Comparison of ENCODE assay signal across 14 cellular contexts in the genomic region with DNA sequence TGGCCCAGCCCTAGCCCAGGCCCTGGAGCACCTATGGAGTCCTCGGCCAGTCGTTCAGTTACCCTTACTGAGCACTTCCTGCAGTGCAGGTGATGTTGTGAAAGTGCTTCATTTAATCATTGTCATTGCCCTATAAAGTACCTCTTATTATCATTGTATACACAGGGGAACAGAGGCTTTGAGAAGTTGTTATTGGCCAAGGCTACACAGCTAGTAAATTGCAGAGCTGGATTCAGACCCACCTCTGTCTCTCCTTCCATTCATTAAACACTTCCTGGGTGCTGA. TPM values are rescaled to one million over a fixed set of nuclear protein-coding genes. Genes with fewer than 3 reads are reported as not detected.
A peak's percentile ranks its signal among the peaks of the same experiment; 100 is the strongest.
DNase-seq lines count a peak whose midpoint lies in the region; ATAC-seq and TF ChIP-seq lines count a peak whose summit lies in the region.
"Had no signal": no experiment of that assay in that cellular context is flagged by ENCODE, and none has a peak within 500 bp of the region (broad histone marks: within the 10 kb centered on the region; RNA-seq: fewer than 3 reads in every experiment).

No MANE protein-coding gene starts in this region.

- no peak overlapping the region for H3K27ac ChIP-seq in neuronal stem cell (replicated peaks; ENCODE audit: low read length)
- H3K27ac ChIP-seq: skin epidermis had no signal

- CTCF ChIA-PET in activated CD4-positive, alpha-beta memory T cell treated with anti-CD3 and anti-CD28 coated beads for 36 hours (lab: Charles Lee), result no interaction called here
- CTCF ChIA-PET in activated CD4-positive, alpha-beta memory T cell treated with anti-CD3 and anti-CD28 coated beads, Interleukin-2, amount 10 ng/mL, durations not matched to agents 7 days and 5 days (lab: Charles Lee), result interaction anchor here (1.1 to 3.4 kb wide), 2 partner anchors 10 to 21 kb away, joined by 4 to 19 read pairs; a partner anchor contains a TSS
- CTCF ChIA-PET in activated CD8-positive, alpha-beta T cell treated with anti-CD3 and anti-CD28 coated beads for 36 hours (lab: Charles Lee), result interaction anchor here (0.9 to 4.3 kb wide), 3 partner anchors 8 to 21 kb away, joined by 3 to 36 read pairs (median 17); a partner anchor contains a TSS

- peak overlapping the region; percentile 45 for H3K23ac ChIP-seq in neuronal stem cell (ENCODE audit: low read depth, low read length, poor library complexity)

- no peak overlapping the region for H2BK12ac ChIP-seq in neuronal stem cell (ENCODE audit: low read length)

- H3K27me3 ChIP-seq in neuronal stem cell (ENCODE audit: control insufficient read depth in 3 of 3, insufficient read depth in 3 of 3, low read depth in 1 of 3, low read length in 3 of 3), result no peaks in the 10 kb centered on the region

- intact Hi-C loops in activated CD4-positive, alpha-beta memory T cell treated with anti-CD3 and anti-CD28 coated beads for 36 hours (cut with micrococcal nuclease), result no loop called here
- intact Hi-C loops in activated CD8-positive, alpha-beta T cell treated with anti-CD3 and anti-CD28 coated beads for 36 hours (cut with micrococcal nuclease), result no loop called here

- H3K4me1 ChIP-seq in neuronal stem cell (ENCODE audit: control insufficient read depth in 2 of 2, insufficient read depth in 1 of 2, low read depth in 1 of 2, low read length in 2 of 2), result no peaks in the 10 kb centered on the region

- H3K36me3 Mint-ChIP-seq in activated CD4-positive, alpha-beta memory T cell treated with anti-CD3 and anti-CD28 coated beads for 36 hours, result peaks cover 38% of the 10 kb centered on the region
- peaks cover 54% of the 10 kb centered on the region for H3K36me3 Mint-ChIP-seq in activated CD4-positive, alpha-beta memory T cell treated with anti-CD3 and anti-CD28 coated beads, Interleukin-2, amount 10 ng/mL, durations not matched to agents 7 days and 5 days (ENCODE audit: low read depth)
- H3K36me3 Mint-ChIP-seq in activated CD8-positive, alpha-beta T cell treated with anti-CD3 and anti-CD28 coated beads for 36 hours (ENCODE audit: low read depth), result peaks cover 42% of the 10 kb centered on the region

- peak; percentile 20 for ATAC-seq in activated CD8-positive, alpha-beta T cell treated with anti-CD3 and anti-CD28 coated beads for 36 hours
- ATAC-seq: activated CD4-positive, alpha-beta T cell treated with anti-CD3 and anti-CD28 coated beads for 36 hours had no signal

- no peak for DNase-seq in activated CD4-positive, alpha-beta memory T cell treated with anti-CD3 and anti-CD28 coated beads for 36 hours
- no peak for DNase-seq in activated CD4-positive, alpha-beta memory T cell treated with anti-CD3 and anti-CD28 coated beads, Interleukin-2, amount 10 ng/mL, durations not matched to agents 7 days and 5 days
- DNase-seq in NAMALWA (ENCODE audit: low spot score), result peak; percentile 22
- no peak for DNase-seq in activated CD8-positive, alpha-beta T cell treated with anti-CD3 and anti-CD28 coated beads for 36 hours
- DNase-seq in neuronal stem cell (ENCODE audit: low spot score), result no peak
- no peak for DNase-seq in NCI-H524 (lab: John Stamatoyannopoulos, UW)
- DNase-seq in DMS79 (lab: John Stamatoyannopoulos, UW), result no peak
- no peak for DNase-seq in NCI-H1048 (lab: John Stamatoyannopoulos, UW)
- DNase-seq: activated CD4-positive, alpha-beta T cell treated with anti-CD3 and anti-CD28 coated beads for 36 hours; MV-4-11; nucleus accumbens had no signal

- no peaks in the 10 kb centered on the region for H3K9me3 Mint-ChIP-seq in activated CD4-positive, alpha-beta memory T cell treated with anti-CD3 and anti-CD28 coated beads for 36 hours
- no peaks in the 10 kb centered on the region for H3K9me3 Mint-ChIP-seq in activated CD4-positive, alpha-beta memory T cell treated with anti-CD3 and anti-CD28 coated beads, Interleukin-2, amount 10 ng/mL, durations not matched to agents 7 days and 5 days
- H3K9me3 Mint-ChIP-seq in activated CD8-positive, alpha-beta T cell treated with anti-CD3 and anti-CD28 coated beads for 36 hours, result no peaks in the 10 kb centered on the region
- H3K9me3 Mint-ChIP-seq: T-helper 2 cell treated with Interferon-gamma antibody and Interleukin-4, amounts not matched to agents 5 μg/mL and 100 μg/mL, for 36 hours had no signal

- H2BK5ac ChIP-seq in neuronal stem cell (ENCODE audit: low read length), result no peak overlapping the region

- no peak overlapping the region for H2BK120ac ChIP-seq in neuronal stem cell (ENCODE audit: low read depth, low read length)

- H3K4me1 Mint-ChIP-seq in activated CD4-positive, alpha-beta memory T cell treated with anti-CD3 and anti-CD28 coated beads for 36 hours (ENCODE audit: low read depth), result peaks cover 5% of the 10 kb centered on the region
- H3K4me1 Mint-ChIP-seq in activated CD4-positive, alpha-beta memory T cell treated with anti-CD3 and anti-CD28 coated beads, Interleukin-2, amount 10 ng/mL, durations not matched to agents 7 days and 5 days, result no peaks in the 10 kb centered on the region
- no peaks in the 10 kb centered on the region for H3K4me1 Mint-ChIP-seq in activated CD8-positive, alpha-beta T cell treated with anti-CD3 and anti-CD28 coated beads for 36 hours (ENCODE audit: low read depth)
- H3K4me1 Mint-ChIP-seq: activated CD4-positive, alpha-beta T cell treated with anti-CD3 and anti-CD28 coated beads for 36 hours had no signal

- H2AFZ ChIP-seq in neuronal stem cell (ENCODE audit: low read length), result no peak overlapping the region

- peaks cover 53 to 77% of the 10 kb centered on the region in 2 donors for H3K36me3 ChIP-seq in neuronal stem cell (replicated peaks in 1 of 2; ENCODE audit: control insufficient read depth in 2 of 2, insufficient read depth in 2 of 2, low read length in 2 of 2)

- no peak overlapping the region for H3K9ac ChIP-seq in neuronal stem cell (ENCODE audit: low read depth, low read length, poor library complexity)

- no peak overlapping the region for H2BK15ac ChIP-seq in neuronal stem cell (ENCODE audit: low read length)

- no peak overlapping the region for H3K4me2 ChIP-seq in neuronal stem cell (ENCODE audit: insufficient read depth, low read length, poor library complexity, severe bottlenecking)

- no CpG with 5 or more reads among the region's 2 CpGs for WGBS in neuronal stem cell (ENCODE audit: extremely low coverage in 2 of 2, insufficient read length in 2 of 2, insufficient replicate concordance in 1 of 2), 2 donors

- H3K79me1 ChIP-seq in neuronal stem cell (ENCODE audit: low read depth, low read length), result no peaks in the 10 kb centered on the region

- H3K9me3 ChIP-seq in neuronal stem cell (replicated peaks in 1 of 2; ENCODE audit: control insufficient read depth in 2 of 2, insufficient read depth in 1 of 2, low read depth in 1 of 2, low read length in 2 of 2), result peaks cover 0 to 1% of the 10 kb centered on the region in 2 donors

- H3K4me3 Mint-ChIP-seq in activated CD4-positive, alpha-beta memory T cell treated with anti-CD3 and anti-CD28 coated beads for 36 hours, result no peak overlapping the region
- no peak overlapping the region for H3K4me3 Mint-ChIP-seq in activated CD4-positive, alpha-beta memory T cell treated with anti-CD3 and anti-CD28 coated beads, Interleukin-2, amount 10 ng/mL, durations not matched to agents 7 days and 5 days
- H3K4me3 Mint-ChIP-seq in activated CD8-positive, alpha-beta T cell treated with anti-CD3 and anti-CD28 coated beads for 36 hours, result no peak overlapping the region
- H3K4me3 Mint-ChIP-seq: activated CD4-positive, alpha-beta T cell treated with anti-CD3 and anti-CD28 coated beads for 36 hours; T-helper 2 cell treated with Interferon-gamma antibody and Interleukin-4, amounts not matched to agents 5 μg/mL and 100 μg/mL, for 36 hours had no signal

- no peak overlapping the region for H3K14ac ChIP-seq in neuronal stem cell (ENCODE audit: low read length)

- H3K18ac ChIP-seq in neuronal stem cell (ENCODE audit: low read length), result no peak overlapping the region

- H3K27ac Mint-ChIP-seq in activated CD4-positive, alpha-beta memory T cell treated with anti-CD3 and anti-CD28 coated beads for 36 hours, result peak overlapping the region; percentile 7
- H3K27ac Mint-ChIP-seq in activated CD4-positive, alpha-beta memory T cell treated with anti-CD3 and anti-CD28 coated beads, Interleukin-2, amount 10 ng/mL, durations not matched to agents 7 days and 5 days, result no peak overlapping the region
- peak overlapping the region; percentile 28 for H3K27ac Mint-ChIP-seq in activated CD8-positive, alpha-beta T cell treated with anti-CD3 and anti-CD28 coated beads for 36 hours
- H3K27ac Mint-ChIP-seq: activated CD4-positive, alpha-beta T cell treated with anti-CD3 and anti-CD28 coated beads for 36 hours had no signal

- no peak for TF ChIP-seq CTCF in activated CD8-positive, alpha-beta T cell treated with anti-CD3 and anti-CD28 coated beads for 36 hours (IDR thresholded peaks at IDR 0.05)

- no peak overlapping the region for H3K4me3 ChIP-seq in neuronal stem cell (ENCODE audit: low read length in 2 of 2)
- H3K4me3 ChIP-seq: lung, skin epidermis had no signal

- H4K91ac ChIP-seq in neuronal stem cell (ENCODE audit: low read depth, low read length, poor library complexity), result no peak overlapping the region

- POLR2A ChIA-PET in activated CD4-positive, alpha-beta memory T cell treated with anti-CD3 and anti-CD28 coated beads for 36 hours (lab: Charles Lee), result no interaction called here
- POLR2A ChIA-PET in activated CD4-positive, alpha-beta memory T cell treated with anti-CD3 and anti-CD28 coated beads, Interleukin-2, amount 10 ng/mL, durations not matched to agents 7 days and 5 days (lab: Charles Lee), result interaction anchor here (2.7 kb wide), 1 partner anchor 10 kb away, joined by 17 read pairs; a partner anchor contains a TSS
- POLR2A ChIA-PET in activated CD8-positive, alpha-beta T cell treated with anti-CD3 and anti-CD28 coated beads for 36 hours (lab: Charles Lee), result interaction anchor here (1.3 to 9.5 kb wide), 5 partner anchors 8 to 35 kb away, joined by 4 to 155 read pairs (median 15); a partner anchor contains a TSS

- no peak overlapping the region for H2AK5ac ChIP-seq in neuronal stem cell (ENCODE audit: low read depth, low read length)

- H3K27me3 Mint-ChIP-seq in activated CD4-positive, alpha-beta memory T cell treated with anti-CD3 and anti-CD28 coated beads for 36 hours, result no peaks in the 10 kb centered on the region
- H3K27me3 Mint-ChIP-seq in activated CD4-positive, alpha-beta memory T cell treated with anti-CD3 and anti-CD28 coated beads, Interleukin-2, amount 10 ng/mL, durations not matched to agents 7 days and 5 days, result no peaks in the 10 kb centered on the region
- H3K27me3 Mint-ChIP-seq in activated CD8-positive, alpha-beta T cell treated with anti-CD3 and anti-CD28 coated beads for 36 hours, result no peaks in the 10 kb centered on the region
- H3K27me3 Mint-ChIP-seq: activated CD4-positive, alpha-beta T cell treated with anti-CD3 and anti-CD28 coated beads for 36 hours had no signal

- H3K4ac ChIP-seq in neuronal stem cell (ENCODE audit: low read length), result peak overlapping the region; percentile 19

- no peak overlapping the region for H4K8ac ChIP-seq in neuronal stem cell (ENCODE audit: low read depth, low read length)

RNA-seq across cellular contexts. Expression of a gene that starts 9.8 kb away (rescaled TPM):
- total RNA-seq in activated CD4-positive, alpha-beta memory T cell treated with anti-CD3 and anti-CD28 coated beads for 36 hours, result 1,000 to 10,000 TPM; 2,505 to 2,560 TPM
- total RNA-seq in activated CD4-positive, alpha-beta memory T cell treated with anti-CD3 and anti-CD28 coated beads, Interleukin-2, amount 10 ng/mL, durations not matched to agents 7 days and 5 days, result 1,000 to 10,000 TPM; 1,634 to 1,730 TPM
- total RNA-seq in activated CD8-positive, alpha-beta T cell treated with anti-CD3 and anti-CD28 coated beads for 36 hours, result 1,000 to 10,000 TPM; 2,861 to 2,981 TPM
- polyA plus RNA-seq in neuronal stem cell (2013, experiment 1 of 2), result 2,661 TPM
- polyA plus RNA-seq in neuronal stem cell (2013, experiment 2 of 2), result 2,611 TPM

RNA-seq across cellular contexts. Expression of a gene that starts 35.0 kb away (rescaled TPM):
- total RNA-seq in activated CD4-positive, alpha-beta memory T cell treated with anti-CD3 and anti-CD28 coated beads for 36 hours, result 1 to 10 TPM; 1.2 to 1.6 TPM
- total RNA-seq in activated CD4-positive, alpha-beta memory T cell treated with anti-CD3 and anti-CD28 coated beads, Interleukin-2, amount 10 ng/mL, durations not matched to agents 7 days and 5 days, result under 1 TPM in 1 of 2 experiments, not detected in 1; 0.15 TPM
- total RNA-seq in activated CD8-positive, alpha-beta T cell treated with anti-CD3 and anti-CD28 coated beads for 36 hours, result 1 to 10 TPM; 1.5 to 1.9 TPM
- 3.1 TPM for polyA plus RNA-seq in neuronal stem cell (2013, experiment 1 of 2)
- polyA plus RNA-seq in neuronal stem cell (2013, experiment 2 of 2), result 3.1 TPM
